ENCODE assay signal across 1 cellular context in genomic region chr2:238320648-238321281, GRCh38.
TF ChIP-seq lines count a peak whose summit lies in the region.

No MANE protein-coding gene starts in this region.

TF ChIP-seq in endothelial cell of umbilical vein, 7 proteins besides CTCF, POLR2A, EP300 and RAD21 (continued from another document):
- no peak for TF ChIP-seq FOS (IDR thresholded peaks at IDR 0.05; ENCODE audit: borderline replicate concordance, insufficient read depth, low read length)
- TF ChIP-seq POLR2AphosphoS5 (IDR thresholded peaks at IDR 0.05; ENCODE audit: insufficient read depth, low read depth, low read length): no peak
